In the genomic region with DNA sequence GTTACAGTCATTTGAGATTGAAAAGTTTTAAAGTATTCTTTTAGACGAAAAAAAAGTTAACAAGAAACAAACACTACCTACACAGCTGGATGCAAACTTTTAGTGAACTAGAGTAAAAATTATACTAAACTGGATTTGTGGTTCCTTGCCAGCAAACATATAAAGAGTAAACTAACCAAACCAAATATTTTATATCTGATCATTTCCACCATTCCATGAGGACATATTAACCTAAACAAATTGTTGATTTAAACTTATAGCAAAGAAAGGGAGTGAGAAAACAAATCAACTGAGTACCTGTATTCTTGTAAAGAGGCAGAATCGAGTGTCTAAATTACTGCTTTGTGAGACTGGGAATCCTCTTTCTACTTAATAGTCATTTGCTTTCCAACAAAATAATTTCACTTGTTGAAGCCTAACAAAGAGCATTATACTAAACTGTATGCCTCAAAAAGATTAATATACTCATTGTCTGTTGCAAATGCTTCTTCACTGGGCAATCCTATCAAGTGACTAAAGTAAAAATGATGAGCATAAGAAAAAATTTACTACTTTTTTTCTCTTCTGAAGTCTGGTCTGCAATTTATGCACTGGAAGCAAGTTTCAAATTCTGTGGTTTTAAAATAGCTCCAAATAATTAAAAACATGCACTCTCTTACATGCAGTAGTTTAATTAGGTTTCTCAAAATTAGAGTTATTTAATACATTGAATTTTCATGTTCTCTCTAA, we compare ENCODE assay signal across 18 cellular contexts. TPM values are rescaled to one million over a fixed set of nuclear protein-coding genes. Genes with fewer than 3 reads are reported as not detected.
DNase-seq lines count a peak whose midpoint lies in the region; ATAC-seq and TF ChIP-seq lines count a peak whose summit lies in the region.
"Had no signal": no experiment of that assay in that cellular context is flagged by ENCODE, and none has a peak within 500 bp of the region (broad histone marks: within the 10 kb centered on the region; RNA-seq: fewer than 3 reads in every experiment).

No MANE protein-coding gene starts in this region.

- peaks cover 38% of the 10 kb centered on the region for H3K36me3 Mint-ChIP-seq in activated CD8-positive, alpha-beta T cell treated with anti-CD3 and anti-CD28 coated beads for 36 hours (ENCODE audit: low read depth)
- peaks cover 63% of the 10 kb centered on the region for H3K36me3 Mint-ChIP-seq in activated CD8-positive, alpha-beta T cell treated with anti-CD3 and anti-CD28 coated beads, Interleukin-2, amount 10 ng/mL, durations not matched to agents 7 days and 5 days (ENCODE audit: low read depth)
- H3K36me3 Mint-ChIP-seq in endodermal cell (ENCODE audit: low read depth), result peaks cover 56% of the 10 kb centered on the region

- H3K9ac ChIP-seq in endodermal cell (ENCODE audit: extremely low read depth, low read length, poor library complexity, severe bottlenecking), result no peak overlapping the region
- H3K9ac ChIP-seq: BLaER1 had no signal

- peaks cover 30% of the 10 kb centered on the region for H3K4me1 Mint-ChIP-seq in activated CD8-positive, alpha-beta T cell treated with anti-CD3 and anti-CD28 coated beads for 36 hours (ENCODE audit: low read depth)
- peaks cover 5% of the 10 kb centered on the region for H3K4me1 Mint-ChIP-seq in activated CD8-positive, alpha-beta T cell treated with anti-CD3 and anti-CD28 coated beads, Interleukin-2, amount 10 ng/mL, durations not matched to agents 7 days and 5 days (ENCODE audit: low read depth)
- H3K4me1 Mint-ChIP-seq in endodermal cell, result peaks cover 15% of the 10 kb centered on the region

- H3K4me3 Mint-ChIP-seq in activated CD8-positive, alpha-beta T cell treated with anti-CD3 and anti-CD28 coated beads for 36 hours, result no peak overlapping the region
- no peak overlapping the region for H3K4me3 Mint-ChIP-seq in activated CD8-positive, alpha-beta T cell treated with anti-CD3 and anti-CD28 coated beads, Interleukin-2, amount 10 ng/mL, durations not matched to agents 7 days and 5 days
- no peak overlapping the region for H3K4me3 Mint-ChIP-seq in endodermal cell
- H3K4me3 Mint-ChIP-seq: T-cell had no signal

- H3K9me3 ChIP-seq in endodermal cell (ENCODE audit: control insufficient read depth, low read length), result no peaks in the 10 kb centered on the region
- H3K9me3 ChIP-seq: BLaER1, spleen had no signal

- POLR2A ChIA-PET in activated CD8-positive, alpha-beta T cell treated with anti-CD3 and anti-CD28 coated beads for 36 hours (lab: Charles Lee), result no interaction called here
- POLR2A ChIA-PET in activated CD8-positive, alpha-beta T cell treated with anti-CD3 and anti-CD28 coated beads, Interleukin-2, amount 10 ng/mL, durations not matched to agents 7 days and 5 days (lab: Charles Lee), result no interaction called here
- POLR2A ChIA-PET in GM10248 (lab: Yijun Ruan, JAX), result no interaction called here

- H3K9me3 Mint-ChIP-seq in activated CD8-positive, alpha-beta T cell treated with anti-CD3 and anti-CD28 coated beads for 36 hours, result no peaks in the 10 kb centered on the region
- no peaks in the 10 kb centered on the region for H3K9me3 Mint-ChIP-seq in activated CD8-positive, alpha-beta T cell treated with anti-CD3 and anti-CD28 coated beads, Interleukin-2, amount 10 ng/mL, durations not matched to agents 7 days and 5 days (ENCODE audit: insufficient read depth)
- H3K9me3 Mint-ChIP-seq in endodermal cell, result no peaks in the 10 kb centered on the region
- H3K9me3 Mint-ChIP-seq: T-cell had no signal

- peak overlapping the region; percentile 32 for H3K27ac Mint-ChIP-seq in activated CD8-positive, alpha-beta T cell treated with anti-CD3 and anti-CD28 coated beads for 36 hours
- no peak overlapping the region for H3K27ac Mint-ChIP-seq in activated CD8-positive, alpha-beta T cell treated with anti-CD3 and anti-CD28 coated beads, Interleukin-2, amount 10 ng/mL, durations not matched to agents 7 days and 5 days
- peak overlapping the region; percentile 15 for H3K27ac Mint-ChIP-seq in endodermal cell

- WGBS in endodermal cell (ENCODE audit: insufficient coverage in 1 of 2, insufficient read length in 1 of 2), 2 experiments, result 95% methylated on average over 1 of the region's 2 CpGs; no CpG with 5 or more reads in 1 of the 2 experiments

- no peak for ATAC-seq in activated CD8-positive, alpha-beta T cell treated with anti-CD3 and anti-CD28 coated beads for 36 hours
- no peak for ATAC-seq in activated CD8-positive, alpha-beta T cell treated with anti-CD3 and anti-CD28 coated beads, Interleukin-2, amount 10 ng/mL, durations not matched to agents 7 days and 5 days
- ATAC-seq: GM12878, T-cell had no signal

- no peaks in the 10 kb centered on the region for H3K27me3 ChIP-seq in endodermal cell (ENCODE audit: control insufficient read depth, insufficient read depth, low read length, poor library complexity, severe bottlenecking)
- H3K27me3 ChIP-seq: BLaER1, spleen had no signal

- H3K27ac ChIP-seq in endodermal cell (ENCODE audit: low read depth, low read length), result no peak overlapping the region
- H3K27ac ChIP-seq: BLaER1, spleen had no signal

- H3K36me3 ChIP-seq in endodermal cell (ENCODE audit: control insufficient read depth, insufficient read depth, low read length), result peaks cover 53% of the 10 kb centered on the region

- DNase-seq in activated CD8-positive, alpha-beta T cell treated with anti-CD3 and anti-CD28 coated beads for 36 hours, result no peak
- no peak for DNase-seq in activated CD8-positive, alpha-beta T cell treated with anti-CD3 and anti-CD28 coated beads, Interleukin-2, amount 10 ng/mL, durations not matched to agents 7 days and 5 days
- DNase-seq in RPMI8226 (peak; percentile 4), endodermal cell (no peak), pons (ENCODE audit: low spot score) (peak; percentile 59), T-helper 9 cell (no peak), GM10248 (ENCODE audit: extremely low spot score) (no peak), NCI-H446 treated with DMSO at 0.1 percent for 48 hours (lab: John Stamatoyannopoulos, UW) (no peak)
- DNase-seq: 8988T; central memory CD4-positive, alpha-beta T cell; effector memory CD4-positive, alpha-beta T cell; GDM1; NCI-H1436 treated with DMSO at 0.1 percent for 48 hours; NK-92 treated with Interleukin-12 subunit alpha and Interleukin-12 subunit beta, amount 100 ng/mL, for 24 hours; spleen; T-cell had no signal

- CTCF ChIA-PET in activated CD8-positive, alpha-beta T cell treated with anti-CD3 and anti-CD28 coated beads for 36 hours (lab: Charles Lee), result interaction anchor here (1.1 kb wide), 1 partner anchor 12 kb away, joined by 3 read pairs; no protein-coding TSS in a partner anchor
- CTCF ChIA-PET in activated CD8-positive, alpha-beta T cell treated with anti-CD3 and anti-CD28 coated beads, Interleukin-2, amount 10 ng/mL, durations not matched to agents 7 days and 5 days (lab: Charles Lee), result interaction anchor here (0.6 to 1.6 kb wide), 3 partner anchors 21 to 195 kb away, joined by 3 read pairs; no protein-coding TSS in a partner anchor
- CTCF ChIA-PET in GM10248 (lab: Yijun Ruan, JAX), result no interaction called here

- intact Hi-C loops in activated CD8-positive, alpha-beta T cell treated with anti-CD3 and anti-CD28 coated beads for 36 hours (cut with micrococcal nuclease), result no loop called here

- no peak overlapping the region for H3K4me3 ChIP-seq in endodermal cell (ENCODE audit: low read length)
- H3K4me3 ChIP-seq: BLaER1, GM12878, spleen had no signal

- no peak for TF ChIP-seq CTCF in activated CD8-positive, alpha-beta T cell treated with anti-CD3 and anti-CD28 coated beads for 36 hours (IDR thresholded peaks at IDR 0.05)
- no peak for TF ChIP-seq CTCF in endodermal cell (conservative IDR thresholded peaks at IDR 0.05)
- TF ChIP-seq CTCF in GM10248 (IDR thresholded peaks at IDR 0.05; ENCODE audit: control extremely low read depth, extremely low read depth, low read depth, missing control alignments), result no peak

- no peaks in the 10 kb centered on the region for H3K27me3 Mint-ChIP-seq in activated CD8-positive, alpha-beta T cell treated with anti-CD3 and anti-CD28 coated beads for 36 hours
- no peaks in the 10 kb centered on the region for H3K27me3 Mint-ChIP-seq in activated CD8-positive, alpha-beta T cell treated with anti-CD3 and anti-CD28 coated beads, Interleukin-2, amount 10 ng/mL, durations not matched to agents 7 days and 5 days (ENCODE audit: low read depth)
- no peaks in the 10 kb centered on the region for H3K27me3 Mint-ChIP-seq in endodermal cell (ENCODE audit: insufficient read depth)
- H3K27me3 Mint-ChIP-seq: T-cell had no signal

- no peaks in the 10 kb centered on the region for H3K4me1 ChIP-seq in endodermal cell (ENCODE audit: control insufficient read depth, insufficient read depth, low read length)
- H3K4me1 ChIP-seq: BLaER1 had no signal

RNA-seq across cellular contexts. Expression of gene AKAP10, which starts 37.5 kb away (rescaled TPM):
- total RNA-seq in activated CD8-positive, alpha-beta T cell treated with anti-CD3 and anti-CD28 coated beads for 36 hours, result 10 to 100 TPM; 38.6 to 39.2 TPM
- 10 to 100 TPM; 40.8 to 40.9 TPM for total RNA-seq in activated CD8-positive, alpha-beta T cell treated with anti-CD3 and anti-CD28 coated beads, Interleukin-2, amount 10 ng/mL, durations not matched to agents 7 days and 5 days
- total RNA-seq in endodermal cell, result 10 to 100 TPM; 29.6 to 39.1 TPM
- 17.2 TPM for polyA plus RNA-seq in endodermal cell (2013, experiment 1 of 2)
- 18.3 TPM for polyA plus RNA-seq in endodermal cell (2013, experiment 2 of 2)

Comparison
In these comparisons a context has a peak if more than half of its experiments do, and no peak if none do; other contexts are left out.
1. DNase-seq: peak in RPMI8226 (single experiment) and pons (single experiment); none in activated CD8-positive, alpha-beta T cell treated with anti-CD3 and anti-CD28 coated beads for 36 hours (single experiment), activated CD8-positive, alpha-beta T cell treated with anti-CD3 and anti-CD28 coated beads, Interleukin-2, amount 10 ng/mL, durations not matched to agents 7 days and 5 days (single experiment), endodermal cell (single experiment), T-helper 9 cell (single experiment), GM10248 (single experiment) and NCI-H446 treated with DMSO at 0.1 percent for 48 hours (single experiment).